Comparison of ENCODE assay signal across 8 cellular contexts in genomic region chr3:136862611-136862951, GRCh38. TPM values are rescaled to one million over a fixed set of nuclear protein-coding genes. Genes with fewer than 3 reads are reported as not detected.
DNase-seq lines count a peak whose midpoint lies in the region; ATAC-seq lines count a peak whose summit lies in the region.

No MANE protein-coding gene starts in this region.

- 0% methylated on average over 6 to 10 of the region's 29 CpGs for whole genome bisulfite sequencing in mesodermal cell (ENCODE audit: insufficient coverage in 2 of 2), 2 experiments

- no peaks in the 10 kb centered on the region for H3K9me3 Mint-ChIP-seq in stimulated activated memory B cell treated with anti-CD40 and anti-IgM and Interleukin-4, amounts not matched to agents 10 μg/mL and 1 μg/mL and 100 μg/mL, for 72 hours

- no peak for ATAC-seq in activated CD4-positive, CD25-positive, alpha-beta regulatory T cell treated with anti-CD3 and anti-CD28 coated beads, Interleukin-2, amount 50 U/mL, for 24 hours
- peak; percentile 10 for ATAC-seq in HG02884 (IDR thresholded peaks at IDR 0.05; ENCODE audit: unreplicated experiment)
- peak; percentile 25 for ATAC-seq in stimulated activated memory B cell treated with anti-CD40 and anti-IgM and Interleukin-4, amounts not matched to agents 10 μg/mL and 1 μg/mL and 100 μg/mL, for 72 hours

- H3K36me3 ChIP-seq in effector memory CD4-positive, alpha-beta T cell (ENCODE audit: control insufficient read depth, insufficient read depth, low read length) = no peaks in the 10 kb centered on the region
- H3K36me3 ChIP-seq in mesodermal cell (ENCODE audit: control insufficient read depth, insufficient read depth, low read length) = peaks cover 33% of the 10 kb centered on the region

- no peaks in the 10 kb centered on the region for H3K9me3 ChIP-seq in effector memory CD4-positive, alpha-beta T cell (ENCODE audit: control insufficient read depth, low read length)
- H3K9me3 ChIP-seq in mesodermal cell (ENCODE audit: control insufficient read depth, low read length) = no peaks in the 10 kb centered on the region

- peaks cover 46% of the 10 kb centered on the region for H3K4me1 Mint-ChIP-seq in stimulated activated memory B cell treated with anti-CD40 and anti-IgM and Interleukin-4, amounts not matched to agents 10 μg/mL and 1 μg/mL and 100 μg/mL, for 72 hours

- peak overlapping the region; percentile 87 for H3K27ac Mint-ChIP-seq in stimulated activated memory B cell treated with anti-CD40 and anti-IgM and Interleukin-4, amounts not matched to agents 10 μg/mL and 1 μg/mL and 100 μg/mL, for 72 hours

- peak overlapping the region; percentile 88 for H3K27ac ChIP-seq in effector memory CD4-positive, alpha-beta T cell (ENCODE audit: insufficient read depth, low read length, poor library complexity, severe bottlenecking)
- H3K27ac ChIP-seq in mesodermal cell (ENCODE audit: low read depth, low read length, severe bottlenecking) = peak overlapping the region; percentile 93

- peak overlapping the region; percentile 95 for H3K4me3 Mint-ChIP-seq in stimulated activated memory B cell treated with anti-CD40 and anti-IgM and Interleukin-4, amounts not matched to agents 10 μg/mL and 1 μg/mL and 100 μg/mL, for 72 hours

- no peaks in the 10 kb centered on the region for H3K27me3 Mint-ChIP-seq in stimulated activated memory B cell treated with anti-CD40 and anti-IgM and Interleukin-4, amounts not matched to agents 10 μg/mL and 1 μg/mL and 100 μg/mL, for 72 hours

- no peaks in the 10 kb centered on the region for H3K27me3 ChIP-seq in effector memory CD4-positive, alpha-beta T cell (replicated peaks; ENCODE audit: control insufficient read depth, insufficient read depth, low read length, poor library complexity, severe bottlenecking)

- peaks cover 25% of the 10 kb centered on the region for H3K36me3 Mint-ChIP-seq in stimulated activated memory B cell treated with anti-CD40 and anti-IgM and Interleukin-4, amounts not matched to agents 10 μg/mL and 1 μg/mL and 100 μg/mL, for 72 hours

- H3K4me3 ChIP-seq in effector memory CD4-positive, alpha-beta T cell (ENCODE audit: insufficient read depth, low read depth, low read length, poor library complexity, severe bottlenecking) = peak overlapping the region; percentile 78
- peak overlapping the region; percentile 90 for H3K4me3 ChIP-seq in mesodermal cell (ENCODE audit: extremely low read depth, insufficient read depth, low read length, poor library complexity, severe bottlenecking)

- H3K4me1 ChIP-seq in effector memory CD4-positive, alpha-beta T cell (ENCODE audit: control insufficient read depth, insufficient read depth, low read length, poor library complexity, severe bottlenecking) = peaks cover 10% of the 10 kb centered on the region
- peaks cover 12% of the 10 kb centered on the region for H3K4me1 ChIP-seq in mesodermal cell (ENCODE audit: control insufficient read depth, insufficient read depth, low read length, poor library complexity, severe bottlenecking)

- DNase-seq in activated CD4-positive, CD25-positive, alpha-beta regulatory T cell (lab: John Stamatoyannopoulos, UW) = peak in 3 of 4 experiments; percentile 19 to 27 (median 26)
- peak; percentile 20 for DNase-seq in NCI-H1694 treated with DMSO at 0.1 percent for 48 hours (lab: John Stamatoyannopoulos, UW)
- DNase-seq in activated CD4-positive, CD25-positive, alpha-beta regulatory T cell treated with anti-CD3 and anti-CD28 coated beads, Interleukin-2, amount 50 U/mL, for 72 hours = peak; percentile 56
- peak; percentile 21 to 27 (median 26) for DNase-seq in effector memory CD4-positive, alpha-beta T cell

RNA-seq across cellular contexts. Expression of gene NCK1, which starts 0.6 kb away (rescaled TPM):
- polyA plus RNA-seq in mesodermal cell (2013, experiment 1 of 2) = 65.0 TPM
- polyA plus RNA-seq in mesodermal cell (2013, experiment 2 of 2) = 74.3 TPM

RNA-seq across cellular contexts. Expression of gene SLC35G2, which starts 43.7 kb away (rescaled TPM):
- polyA plus RNA-seq in mesodermal cell (2013, experiment 1 of 2) = 21.7 TPM
- 19.0 TPM for polyA plus RNA-seq in mesodermal cell (2013, experiment 2 of 2)

Comparison
In these comparisons a context has a peak if more than half of its experiments do, and no peak if none do; other contexts are left out.
1. ATAC-seq: peak in HG02884 (single experiment) and stimulated activated memory B cell treated with anti-CD40 and anti-IgM and Interleukin-4, amounts not matched to agents 10 μg/mL and 1 μg/mL and 100 μg/mL, for 72 hours (single experiment); none in activated CD4-positive, CD25-positive, alpha-beta regulatory T cell treated with anti-CD3 and anti-CD28 coated beads, Interleukin-2, amount 50 U/mL, for 24 hours (0 of 2).
2. Peak in every context shown above with its lines, with median percentiles within 50 percentile points of each other: DNase-seq.